Comparison of ENCODE assay signal across 1 cellular context in genomic region chr4:41362647-41363383, GRCh38.
TF ChIP-seq lines count a peak whose summit lies in the region.

No MANE protein-coding gene starts in this region.

TF ChIP-seq in WTC11, 78 proteins besides CTCF, POLR2A, EP300 and RAD21 (continued from another document):
- TF ChIP-seq ZNF281 (CRISPR knock-in tag; IDR thresholded peaks at IDR 0.05) = 0 out of 2 replicates have a peak, but pooled peaks have one; percentile 34
- TF ChIP-seq, protein P1, sequence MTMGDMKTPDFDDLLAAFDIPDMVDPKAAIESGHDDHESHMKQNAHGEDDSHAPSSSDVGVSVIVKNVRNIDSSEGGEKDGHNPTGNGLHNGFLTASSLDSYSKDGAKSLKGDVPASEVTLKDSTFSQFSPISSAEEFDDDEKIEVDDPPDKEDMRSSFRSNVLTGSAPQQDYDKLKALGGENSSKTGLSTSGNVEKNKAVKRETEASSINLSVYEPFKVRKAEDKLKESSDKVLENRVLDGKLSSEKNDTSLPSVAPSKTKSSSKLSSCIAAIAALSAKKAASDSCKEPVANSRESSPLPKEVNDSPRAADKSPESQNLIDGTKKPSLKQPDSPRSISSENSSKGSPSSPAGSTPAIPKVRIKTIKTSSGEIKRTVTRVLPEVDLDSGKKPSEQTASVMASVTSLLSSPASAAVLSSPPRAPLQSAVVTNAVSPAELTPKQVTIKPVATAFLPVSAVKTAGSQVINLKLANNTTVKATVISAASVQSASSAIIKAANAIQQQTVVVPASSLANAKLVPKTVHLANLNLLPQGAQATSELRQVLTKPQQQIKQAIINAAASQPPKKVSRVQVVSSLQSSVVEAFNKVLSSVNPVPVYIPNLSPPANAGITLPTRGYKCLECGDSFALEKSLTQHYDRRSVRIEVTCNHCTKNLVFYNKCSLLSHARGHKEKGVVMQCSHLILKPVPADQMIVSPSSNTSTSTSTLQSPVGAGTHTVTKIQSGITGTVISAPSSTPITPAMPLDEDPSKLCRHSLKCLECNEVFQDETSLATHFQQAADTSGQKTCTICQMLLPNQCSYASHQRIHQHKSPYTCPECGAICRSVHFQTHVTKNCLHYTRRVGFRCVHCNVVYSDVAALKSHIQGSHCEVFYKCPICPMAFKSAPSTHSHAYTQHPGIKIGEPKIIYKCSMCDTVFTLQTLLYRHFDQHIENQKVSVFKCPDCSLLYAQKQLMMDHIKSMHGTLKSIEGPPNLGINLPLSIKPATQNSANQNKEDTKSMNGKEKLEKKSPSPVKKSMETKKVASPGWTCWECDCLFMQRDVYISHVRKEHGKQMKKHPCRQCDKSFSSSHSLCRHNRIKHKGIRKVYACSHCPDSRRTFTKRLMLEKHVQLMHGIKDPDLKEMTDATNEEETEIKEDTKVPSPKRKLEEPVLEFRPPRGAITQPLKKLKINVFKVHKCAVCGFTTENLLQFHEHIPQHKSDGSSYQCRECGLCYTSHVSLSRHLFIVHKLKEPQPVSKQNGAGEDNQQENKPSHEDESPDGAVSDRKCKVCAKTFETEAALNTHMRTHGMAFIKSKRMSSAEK (CRISPR knock-in tag; IDR thresholded peaks at IDR 0.05; ENCODE audit: borderline replicate concordance) = no peak
- TF ChIP-seq, protein P2, sequence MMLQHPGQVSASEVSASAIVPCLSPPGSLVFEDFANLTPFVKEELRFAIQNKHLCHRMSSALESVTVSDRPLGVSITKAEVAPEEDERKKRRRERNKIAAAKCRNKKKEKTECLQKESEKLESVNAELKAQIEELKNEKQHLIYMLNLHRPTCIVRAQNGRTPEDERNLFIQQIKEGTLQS (CRISPR knock-in tag; conservative IDR thresholded peaks at IDR 0.05) = no peak
- TF ChIP-seq ESRRA (CRISPR knock-in tag; IDR thresholded peaks at IDR 0.05; ENCODE audit: borderline replicate concordance) = no peak
- no peak for TF ChIP-seq ZBTB21 (CRISPR knock-in tag; IDR thresholded peaks at IDR 0.05; ENCODE audit: borderline replicate concordance)
- TF ChIP-seq, protein P3, sequence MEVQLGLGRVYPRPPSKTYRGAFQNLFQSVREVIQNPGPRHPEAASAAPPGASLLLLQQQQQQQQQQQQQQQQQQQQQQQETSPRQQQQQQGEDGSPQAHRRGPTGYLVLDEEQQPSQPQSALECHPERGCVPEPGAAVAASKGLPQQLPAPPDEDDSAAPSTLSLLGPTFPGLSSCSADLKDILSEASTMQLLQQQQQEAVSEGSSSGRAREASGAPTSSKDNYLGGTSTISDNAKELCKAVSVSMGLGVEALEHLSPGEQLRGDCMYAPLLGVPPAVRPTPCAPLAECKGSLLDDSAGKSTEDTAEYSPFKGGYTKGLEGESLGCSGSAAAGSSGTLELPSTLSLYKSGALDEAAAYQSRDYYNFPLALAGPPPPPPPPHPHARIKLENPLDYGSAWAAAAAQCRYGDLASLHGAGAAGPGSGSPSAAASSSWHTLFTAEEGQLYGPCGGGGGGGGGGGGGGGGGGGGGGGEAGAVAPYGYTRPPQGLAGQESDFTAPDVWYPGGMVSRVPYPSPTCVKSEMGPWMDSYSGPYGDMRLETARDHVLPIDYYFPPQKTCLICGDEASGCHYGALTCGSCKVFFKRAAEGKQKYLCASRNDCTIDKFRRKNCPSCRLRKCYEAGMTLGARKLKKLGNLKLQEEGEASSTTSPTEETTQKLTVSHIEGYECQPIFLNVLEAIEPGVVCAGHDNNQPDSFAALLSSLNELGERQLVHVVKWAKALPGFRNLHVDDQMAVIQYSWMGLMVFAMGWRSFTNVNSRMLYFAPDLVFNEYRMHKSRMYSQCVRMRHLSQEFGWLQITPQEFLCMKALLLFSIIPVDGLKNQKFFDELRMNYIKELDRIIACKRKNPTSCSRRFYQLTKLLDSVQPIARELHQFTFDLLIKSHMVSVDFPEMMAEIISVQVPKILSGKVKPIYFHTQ (CRISPR knock-in tag; IDR thresholded peaks at IDR 0.05) = no peak
- no peak for TF ChIP-seq ZNF121 (CRISPR knock-in tag; IDR thresholded peaks at IDR 0.05)
- no peak for TF ChIP-seq ZNF263 (CRISPR knock-in tag; IDR thresholded peaks at IDR 0.05; ENCODE audit: low read depth)
- no peak for TF ChIP-seq RELA (CRISPR knock-in tag; IDR thresholded peaks at IDR 0.05; ENCODE audit: borderline replicate concordance)
- no peak for TF ChIP-seq PRDM15 (CRISPR knock-in tag; IDR thresholded peaks at IDR 0.05)
